Comparison of ENCODE assay signal across 17 cellular contexts in the genomic region with DNA sequence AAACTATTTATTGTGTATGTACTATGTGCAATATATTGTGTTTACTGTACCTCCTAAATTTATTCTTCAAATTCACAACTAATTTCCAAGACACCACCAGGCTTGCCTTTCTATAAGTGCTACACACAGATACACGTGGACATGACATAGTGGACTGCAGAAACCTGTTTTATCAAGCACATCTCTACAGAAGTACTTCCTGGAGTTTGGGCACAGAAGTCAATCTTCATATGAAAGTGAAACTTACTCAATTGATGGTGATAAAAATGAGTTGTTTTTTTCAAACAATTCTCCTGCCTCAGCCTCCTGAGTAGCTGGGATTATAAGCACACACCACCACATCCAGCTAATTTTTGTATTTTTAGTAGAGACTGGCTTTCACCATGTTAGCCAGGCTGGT. TPM values are rescaled to one million over a fixed set of nuclear protein-coding genes. Genes with fewer than 3 reads are reported as not detected.
DNase-seq lines count a peak whose midpoint lies in the region; ATAC-seq, FAIRE-seq and TF ChIP-seq lines count a peak whose summit lies in the region.
"Had no signal": no experiment of that assay in that cellular context is flagged by ENCODE, and none has a peak within 500 bp of the region (broad histone marks: within the 10 kb centered on the region; RNA-seq: fewer than 3 reads in every experiment).

No MANE protein-coding gene starts in this region.

- TF ChIP-seq POLR2A in GM12878 (IDR thresholded peaks at IDR 0.05; ENCODE audit: low read depth, low read length) = no peak

- H4K20me1 ChIP-seq in DND-41 (ENCODE audit: insufficient read depth, low read length) (no peaks in the 10 kb centered on the region), GM12878 (ENCODE audit: control insufficient read depth, insufficient read depth) (no peaks in the 10 kb centered on the region)

- CTCF ChIA-PET in GM12878 (lab: Yijun Ruan, JAX) = interaction anchor here (0.6 kb wide), 1 partner anchor 406 kb away, joined by 3 read pairs; no protein-coding TSS in a partner anchor

- intact Hi-C loops in GM12878 (cut with micrococcal nuclease; ENCODE audit: unreplicated experiment) = no loop called here

- H2AFZ ChIP-seq in DND-41 (ENCODE audit: low read depth, low read length) = no peak overlapping the region
- H2AFZ ChIP-seq in GM12878 (ENCODE audit: control insufficient read depth, low read depth, low read length) = peak overlapping the region; percentile 65
- H2AFZ ChIP-seq: GM23248 had no signal

- H3K36me3 Mint-ChIP-seq in mesothelial cell of epicardium = peaks cover 34% of the 10 kb centered on the region

- no peak overlapping the region for H3K4me3 Mint-ChIP-seq in mesothelial cell of epicardium

- H3K27ac ChIP-seq in DND-41 (ENCODE audit: low read length) (no peak overlapping the region), GM12878 (ENCODE audit: control insufficient read depth, insufficient read depth) (no peak overlapping the region)
- H3K27ac ChIP-seq: GM23248, SJCRH30 had no signal

- H3K27me3 ChIP-seq in DND-41 (ENCODE audit: insufficient read depth, low read length, poor library complexity) (no peaks in the 10 kb centered on the region), GM12878 (replicated peaks in 1 of 2; ENCODE audit: control insufficient read depth in 2 of 2, insufficient read depth in 2 of 2, low read length in 1 of 2) (no peaks in the 10 kb centered on the region)
- H3K27me3 ChIP-seq: SJCRH30 had no signal

- H3K4me2 ChIP-seq in DND-41 (ENCODE audit: insufficient read depth, low read length) = 0 out of 2 replicates have a peak overlapping the region, but pooled peaks have one; percentile 12
- H3K4me2 ChIP-seq in GM12878 (ENCODE audit: control insufficient read depth, insufficient read depth) = no peak overlapping the region

- H3K4me3 ChIP-seq in DND-41 (ENCODE audit: low read depth in 1 of 2, low read length in 2 of 2) = no peak overlapping the region
- H3K4me3 ChIP-seq in GM12878 = no peak overlapping the region
- H3K4me3 ChIP-seq: GM23248, SJCRH30 had no signal

- TF ChIP-seq RAD21 in GM12878 (IDR thresholded peaks at IDR 0.05; ENCODE audit: insufficient read depth, low read depth, low read length) = no peak

- no peak for TF ChIP-seq EP300 in GM12878 (IDR thresholded peaks at IDR 0.05; ENCODE audit: borderline replicate concordance in 1 of 2, control insufficient read depth in 1 of 2, low read depth in 2 of 2, low read length in 2 of 2)

- POLR2A ChIA-PET in GM12878 (lab: Charles Lee) = interaction anchor here (0.6 to 1.0 kb wide), 2 partner anchors 52 to 255 kb away, joined by 3 to 5 read pairs; no protein-coding TSS in a partner anchor

- SMC1A ChIA-PET in GM12878 (lab: Charles Lee; ENCODE audit: uncharacterized antibody, unreplicated experiment) = interaction anchor here (1.6 kb wide), 1 partner anchor 16 kb away, joined by 6 read pairs; no protein-coding TSS in a partner anchor

- H3K27ac Mint-ChIP-seq in mesothelial cell of epicardium = no peak overlapping the region

- H3K4me1 Mint-ChIP-seq in mesothelial cell of epicardium = peaks cover 7% of the 10 kb centered on the region

- 88% methylated on average over 1 of the region's 1 CpG for WGBS in GM12878 (ENCODE audit: insufficient coverage, insufficient replicate concordance, low lambda C conversion rate, missing lambda C conversion rate)

- H3K9me3 Mint-ChIP-seq in mesothelial cell of epicardium = no peaks in the 10 kb centered on the region

- TF ChIP-seq CTCF in DND-41 (IDR thresholded peaks at IDR 0.05; ENCODE audit: borderline replicate concordance, extremely low read depth, low read length, poor library complexity, severe bottlenecking) (no peak), GM12878 (IDR thresholded peaks at IDR 0.05 in 2 of 3, conservative IDR thresholded peaks at IDR 0.05 in 1 of 3; ENCODE audit: control insufficient read depth in 2 of 3, extremely low read depth in 1 of 3, insufficient read depth in 1 of 3, low read depth in 3 of 3, low read length in 3 of 3) (no peak), mesothelial cell of epicardium (IDR thresholded peaks at IDR 0.05; ENCODE audit: unreplicated experiment) (no peak)

- no peaks in the 10 kb centered on the region for H3K27me3 Mint-ChIP-seq in mesothelial cell of epicardium (ENCODE audit: low read depth)

- DNase-seq in DND-41 (no peak), GM12878 (ENCODE audit: low read depth, low spot score) (no peak), hepatic stellate cell (ENCODE audit: low spot score) (no peak), mesothelial cell of epicardium (ENCODE audit: low spot score in 2 of 2, unreplicated experiment in 2 of 2) (no peak), NCI-H2196 (lab: John Stamatoyannopoulos, UW; ENCODE audit: unreplicated experiment) (no peak)
- DNase-seq: activated CD4-positive, CD25-positive, alpha-beta regulatory T cell treated with anti-CD3 and anti-CD28 coated beads, Interleukin-2, amount 50 U/mL, for 72 hours; Caco-2; dermis blood vessel endothelial cell; foreskin melanocyte; GM23248; kidney glomerular epithelial cell; NCI-H69; nucleus accumbens; SJCRH30 had no signal

- H3K36me3 ChIP-seq in DND-41 (ENCODE audit: insufficient read depth, low read length) (peaks cover 18% of the 10 kb centered on the region; the same call in 1 of the 2 replicates), GM12878 (ENCODE audit: control insufficient read depth in 2 of 2, insufficient read depth in 2 of 2, low read length in 1 of 2) (no peaks in the 10 kb centered on the region; a peak in 2 of 4 replicates)

- peak; percentile 18 for FAIRE-seq in GM12878 (lab: Jason Lieb, UNC)

- H3K4me1 ChIP-seq in DND-41 (ENCODE audit: insufficient read depth, low read length) = peaks cover 6% of the 10 kb centered on the region; the same call in 1 of the 2 replicates
- H3K4me1 ChIP-seq in GM12878 (ENCODE audit: control insufficient read depth, insufficient read depth, low read length) = peaks cover 6% of the 10 kb centered on the region; the same call in 1 of the 2 replicates
- H3K4me1 ChIP-seq: Caco-2, SJCRH30 had no signal

- RAD21 ChIA-PET in GM12878 (lab: Charles Lee; ENCODE audit: unreplicated experiment) = no interaction called here

- ATAC-seq in DND-41 (ENCODE audit: insufficient read depth, low read depth) (peak; percentile 71), GM18907 (IDR thresholded peaks at IDR 0.05; ENCODE audit: unreplicated experiment) (peak; percentile 76), HG03175 (IDR thresholded peaks at IDR 0.05; ENCODE audit: unreplicated experiment) (peak; percentile 84), GM12878 (peak; percentile 77), HG02571 (IDR thresholded peaks at IDR 0.05; ENCODE audit: unreplicated experiment) (no peak)

- H3K9me3 ChIP-seq in DND-41 (ENCODE audit: insufficient read depth, low read length, severe bottlenecking) (no peaks in the 10 kb centered on the region), GM12878 (replicated peaks; ENCODE audit: control insufficient read depth, insufficient read depth, low read length) (no peaks in the 10 kb centered on the region)
- H3K9me3 ChIP-seq: Caco-2, SJCRH30 had no signal

- H3K79me2 ChIP-seq in DND-41 (ENCODE audit: insufficient read depth, low read length) (no peaks in the 10 kb centered on the region), GM12878 (ENCODE audit: control insufficient read depth, insufficient read depth, low read length) (no peaks in the 10 kb centered on the region)

- H3K9ac ChIP-seq in DND-41 (ENCODE audit: low read depth, low read length) (no peak overlapping the region), GM12878 (ENCODE audit: control insufficient read depth, insufficient read depth, low read length) (no peak overlapping the region)
- H3K9ac ChIP-seq: GM23248 had no signal

- BruUV-seq in GM12878 (replicated peaks; lab: Mats Ljungman, UMichigan) = no TSS peak

- in situ Hi-C loops in GM12878 (cut with MboI) = no loop called here

TF ChIP-seq in GM12878, 131 proteins besides CTCF, POLR2A, EP300 and RAD21 (continues in another document):
- no peak for TF ChIP-seq CEBPB (IDR thresholded peaks at IDR 0.05; ENCODE audit: borderline replicate concordance in 1 of 2, low read depth in 2 of 2, low read length in 2 of 2)
- no peak for TF ChIP-seq WRNIP1 (IDR thresholded peaks at IDR 0.05; ENCODE audit: borderline replicate concordance, low read depth, low read length)

RNA-seq across cellular contexts. Expression of a gene that starts 57.6 kb away (rescaled TPM):
- 22.6 and 24.3 TPM in 2 replicates for total RNA-seq in GM12878 (2013; cell fraction: nucleolus; rRNA removed)
- total RNA-seq in GM12878 (2014; rRNA removed) = 29.6 and 31.6 TPM in 2 replicates
- 33.4 and 35.1 TPM in 2 replicates for total RNA-seq in GM12878 (2014; rRNA removed; fragmentation: Illumina TruSeq; extraction: Trizol)
- total RNA-seq in GM12878 (2021) = 38.8 and 43.8 TPM in 2 replicates
- polyA plus RNA-seq in GM12878 (2011; ENCODE audit: low read depth) = 6.9 TPM
- polyA plus RNA-seq in GM12878 (2011; rRNA removed) = 15.9 and 23.4 TPM in 2 replicates
- polyA plus RNA-seq in GM12878 (2011; cell fraction: cytosol; rRNA removed) = 11.4 and 11.6 TPM in 2 replicates
- 6.4 and 7.1 TPM in 2 replicates for polyA plus RNA-seq in GM12878 (2011; cell fraction: nucleus; rRNA removed)
- 8.4 and 10.3 TPM in 2 replicates for polyA plus RNA-seq in GM12878 (2012)
- polyA plus RNA-seq in GM12878 (2014; fragmentation: Illumina TruSeq; extraction: Trizol) = 35.2 and 40.4 TPM in 2 replicates
- 1 to 10 TPM; 6.8 to 9.2 TPM for polyA plus RNA-seq in GM12878 (2014; fragmentation: Nextera tagmentation; extraction: Ambion mirVana)
- polyA plus RNA-seq in GM12878 (2014; rRNA removed) = 26.0 and 27.8 TPM in 2 replicates
- polyA plus RNA-seq in GM12878 (2016; fragmentation: Nextera tagmentation; extraction: Ambion mirVana) = 10 to 100 TPM; 56.1 to 56.9 TPM
- polyA minus RNA-seq in GM12878 (2011; rRNA and poly(A)+ RNA removed) = 28.8 and 32.2 TPM in 2 replicates
- polyA minus RNA-seq in GM12878 (2011; cell fraction: cytosol; rRNA and poly(A)+ RNA removed) = 7.1 and 11.5 TPM in 2 replicates
- 4.8 and 7.5 TPM in 2 replicates for polyA minus RNA-seq in GM12878 (2011; cell fraction: nucleus; rRNA and poly(A)+ RNA removed)
- total RNA-seq in mesothelial cell of epicardium = 42.5 to 43.4 TPM (median 42.8 TPM) in 3 replicates

RNA-seq across cellular contexts. Expression of a gene that starts 57.7 kb away (rescaled TPM):
- 7.8 and 9.2 TPM in 2 replicates for total RNA-seq in GM12878 (2013; cell fraction: nucleolus; rRNA removed)
- total RNA-seq in GM12878 (2014; rRNA removed) = 4.5 and 5.1 TPM in 2 replicates
- total RNA-seq in GM12878 (2014; rRNA removed; fragmentation: Illumina TruSeq; extraction: Trizol) = 5.3 and 5.7 TPM in 2 replicates
- 7.8 and 8.3 TPM in 2 replicates for total RNA-seq in GM12878 (2021)
- polyA plus RNA-seq in GM12878 (2011; ENCODE audit: low read depth) = 1.5 TPM
- 5.7 and 11.6 TPM in 2 replicates for polyA plus RNA-seq in GM12878 (2011; rRNA removed)
- polyA plus RNA-seq in GM12878 (2011; cell fraction: cytosol; rRNA removed) = 1.8 and 2.1 TPM in 2 replicates
- polyA plus RNA-seq in GM12878 (2011; cell fraction: nucleus; rRNA removed) = 2.3 and 2.9 TPM in 2 replicates
- polyA plus RNA-seq in GM12878 (2012) = 2.3 and 2.9 TPM in 2 replicates
- 5.4 and 5.5 TPM in 2 replicates for polyA plus RNA-seq in GM12878 (2014; fragmentation: Illumina TruSeq; extraction: Trizol)
- 1 to 10 TPM; 1.0 to 1.4 TPM for polyA plus RNA-seq in GM12878 (2014; fragmentation: Nextera tagmentation; extraction: Ambion mirVana)
- polyA plus RNA-seq in GM12878 (2014; rRNA removed) = 2.4 and 3.0 TPM in 2 replicates
- 1 to 10 TPM; 5.4 to 5.5 TPM for polyA plus RNA-seq in GM12878 (2016; fragmentation: Nextera tagmentation; extraction: Ambion mirVana)
- 2.2 and 4.5 TPM in 2 replicates for polyA minus RNA-seq in GM12878 (2011; rRNA and poly(A)+ RNA removed)
- 1.6 and 1.9 TPM in 2 replicates for polyA minus RNA-seq in GM12878 (2011; cell fraction: cytosol; rRNA and poly(A)+ RNA removed)
- 2.2 and 2.9 TPM in 2 replicates for polyA minus RNA-seq in GM12878 (2011; cell fraction: nucleus; rRNA and poly(A)+ RNA removed)
- total RNA-seq in mesothelial cell of epicardium = 6.4 to 9.4 TPM (median 8.6 TPM) in 3 replicates
